ENCODE assay signal across 2 cellular contexts in the genomic region with DNA sequence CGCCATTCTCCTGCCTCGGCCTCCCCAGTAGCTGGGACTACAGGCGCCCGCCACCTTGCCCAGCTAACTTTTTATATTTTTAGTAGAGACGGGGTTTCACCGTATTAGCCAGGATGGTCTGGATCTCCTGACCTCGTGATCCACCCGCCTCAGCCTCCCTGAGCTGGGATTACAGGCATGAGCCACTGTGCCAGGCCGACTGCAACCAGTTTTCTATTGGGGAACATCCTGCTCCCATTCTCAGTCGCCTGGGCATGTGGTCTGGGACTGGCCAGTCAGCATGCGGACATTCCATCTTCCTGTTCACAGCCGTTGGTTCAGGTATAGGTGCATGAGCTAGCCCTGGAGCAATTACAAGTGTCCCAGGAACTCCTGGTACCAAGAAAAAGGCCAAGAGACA. TPM values are rescaled to one million over a fixed set of nuclear protein-coding genes. Genes with fewer than 3 reads are reported as not detected.
"Had no signal": no experiment of that assay in that cellular context is flagged by ENCODE, and none has a peak within 500 bp of the region (broad histone marks: within the 10 kb centered on the region; RNA-seq: fewer than 3 reads in every experiment).

No MANE protein-coding gene starts in this region.

RNA-seq across cellular contexts. Expression of gene PTGS1, which starts 7.7 kb away (rescaled TPM):
- total RNA-seq: activated CD4-positive, alpha-beta T cell treated with anti-CD3 and anti-CD28 coated beads, Interleukin-2, amount 10 ng/mL, durations not matched to agents 7 days and 5 days had no signal
- polyA plus RNA-seq: cardiac muscle cell had no signal
